In the genomic region with DNA sequence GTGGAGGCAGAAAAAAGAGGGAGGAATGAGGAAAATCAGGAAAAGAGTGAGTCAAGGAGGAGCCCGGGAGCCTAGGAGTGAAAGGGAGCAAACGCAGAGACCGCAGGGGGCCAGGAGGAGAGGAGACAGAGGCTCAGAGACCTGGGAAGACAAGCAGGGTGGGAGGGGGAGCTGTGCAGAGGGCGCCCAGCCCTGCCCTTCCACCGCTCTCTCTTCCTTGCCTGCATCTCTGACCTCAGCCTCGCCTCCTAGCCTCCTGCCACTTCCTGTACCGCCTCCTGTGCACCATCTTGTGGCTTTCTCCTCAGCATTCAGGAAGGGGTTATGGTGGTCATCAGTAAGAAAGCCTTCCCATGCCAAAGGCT, we compare ENCODE assay signal across 1 cellular context.
TF ChIP-seq lines count a peak whose summit lies in the region.

No MANE protein-coding gene starts in this region.

TF ChIP-seq in SK-N-SH treated with all-trans-retinoic acid at 6 μM for 48 hours, 23 proteins besides CTCF, POLR2A, EP300 and RAD21 (continued from another document):
- TF ChIP-seq TCF4 (CRISPR knock-in tag; IDR thresholded peaks at IDR 0.05; ENCODE audit: borderline replicate concordance) (no peak), CSDC2 (CRISPR knock-in tag; IDR thresholded peaks at IDR 0.05) (no peak), ZNF8 (CRISPR knock-in tag; IDR thresholded peaks at IDR 0.05) (no peak), PPARA (CRISPR knock-in tag; IDR thresholded peaks at IDR 0.05; ENCODE audit: borderline replicate concordance) (no peak), ESRRG (CRISPR knock-in tag; IDR thresholded peaks at IDR 0.05) (no peak), ARNTL (CRISPR knock-in tag; IDR thresholded peaks at IDR 0.05; ENCODE audit: borderline replicate concordance, low read depth) (no peak), OSR1 (CRISPR knock-in tag; IDR thresholded peaks at IDR 0.05) (no peak), ZNF70 (CRISPR knock-in tag; IDR thresholded peaks at IDR 0.05) (no peak), ZFP3 (CRISPR knock-in tag; IDR thresholded peaks at IDR 0.05) (no peak), RARB (CRISPR knock-in tag; IDR thresholded peaks at IDR 0.05) (no peak)
- TF ChIP-seq, protein P1, sequence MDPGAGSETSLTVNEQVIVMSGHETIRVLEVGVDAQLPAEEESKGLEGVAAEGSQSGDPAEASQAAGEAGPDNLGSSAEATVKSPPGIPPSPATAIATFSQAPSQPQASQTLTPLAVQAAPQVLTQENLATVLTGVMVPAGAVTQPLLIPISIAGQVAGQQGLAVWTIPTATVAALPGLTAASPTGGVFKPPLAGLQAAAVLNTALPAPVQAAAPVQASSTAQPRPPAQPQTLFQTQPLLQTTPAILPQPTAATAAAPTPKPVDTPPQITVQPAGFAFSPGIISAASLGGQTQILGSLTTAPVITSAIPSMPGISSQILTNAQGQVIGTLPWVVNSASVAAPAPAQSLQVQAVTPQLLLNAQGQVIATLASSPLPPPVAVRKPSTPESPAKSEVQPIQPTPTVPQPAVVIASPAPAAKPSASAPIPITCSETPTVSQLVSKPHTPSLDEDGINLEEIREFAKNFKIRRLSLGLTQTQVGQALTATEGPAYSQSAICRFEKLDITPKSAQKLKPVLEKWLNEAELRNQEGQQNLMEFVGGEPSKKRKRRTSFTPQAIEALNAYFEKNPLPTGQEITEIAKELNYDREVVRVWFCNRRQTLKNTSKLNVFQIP (CRISPR knock-in tag; IDR thresholded peaks at IDR 0.05; ENCODE audit: borderline replicate concordance, low read depth), result no peak
- TF ChIP-seq, protein P2, sequence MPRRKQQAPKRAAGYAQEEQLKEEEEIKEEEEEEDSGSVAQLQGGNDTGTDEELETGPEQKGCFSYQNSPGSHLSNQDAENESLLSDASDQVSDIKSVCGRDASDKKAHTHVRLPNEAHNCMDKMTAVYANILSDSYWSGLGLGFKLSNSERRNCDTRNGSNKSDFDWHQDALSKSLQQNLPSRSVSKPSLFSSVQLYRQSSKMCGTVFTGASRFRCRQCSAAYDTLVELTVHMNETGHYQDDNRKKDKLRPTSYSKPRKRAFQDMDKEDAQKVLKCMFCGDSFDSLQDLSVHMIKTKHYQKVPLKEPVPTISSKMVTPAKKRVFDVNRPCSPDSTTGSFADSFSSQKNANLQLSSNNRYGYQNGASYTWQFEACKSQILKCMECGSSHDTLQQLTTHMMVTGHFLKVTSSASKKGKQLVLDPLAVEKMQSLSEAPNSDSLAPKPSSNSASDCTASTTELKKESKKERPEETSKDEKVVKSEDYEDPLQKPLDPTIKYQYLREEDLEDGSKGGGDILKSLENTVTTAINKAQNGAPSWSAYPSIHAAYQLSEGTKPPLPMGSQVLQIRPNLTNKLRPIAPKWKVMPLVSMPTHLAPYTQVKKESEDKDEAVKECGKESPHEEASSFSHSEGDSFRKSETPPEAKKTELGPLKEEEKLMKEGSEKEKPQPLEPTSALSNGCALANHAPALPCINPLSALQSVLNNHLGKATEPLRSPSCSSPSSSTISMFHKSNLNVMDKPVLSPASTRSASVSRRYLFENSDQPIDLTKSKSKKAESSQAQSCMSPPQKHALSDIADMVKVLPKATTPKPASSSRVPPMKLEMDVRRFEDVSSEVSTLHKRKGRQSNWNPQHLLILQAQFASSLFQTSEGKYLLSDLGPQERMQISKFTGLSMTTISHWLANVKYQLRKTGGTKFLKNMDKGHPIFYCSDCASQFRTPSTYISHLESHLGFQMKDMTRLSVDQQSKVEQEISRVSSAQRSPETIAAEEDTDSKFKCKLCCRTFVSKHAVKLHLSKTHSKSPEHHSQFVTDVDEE (CRISPR knock-in tag; IDR thresholded peaks at IDR 0.05), result no peak
